In the genomic region with DNA sequence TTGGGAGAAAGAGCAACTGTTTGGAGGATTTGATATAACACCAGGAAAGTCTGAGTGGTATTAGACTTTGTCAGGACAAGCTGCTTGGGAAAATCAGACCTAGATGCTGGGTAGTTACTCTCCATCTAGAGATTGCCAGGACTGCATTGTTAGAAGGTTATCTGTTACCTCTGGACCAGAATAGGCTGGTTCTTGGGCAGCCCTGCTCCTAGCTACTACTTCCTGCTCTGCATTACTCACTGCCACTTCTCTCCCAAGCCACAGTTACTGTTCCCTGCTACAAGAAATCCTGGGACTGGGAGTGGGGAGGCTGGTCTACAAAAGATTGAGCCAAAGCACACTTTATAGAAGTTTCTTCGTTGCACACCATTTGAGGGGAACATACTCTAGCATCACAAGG, we compare ENCODE assay signal across 23 cellular contexts.
A peak's percentile ranks its signal among the peaks of the same experiment; 100 is the strongest.
DNase-seq lines count a peak whose midpoint lies in the region; ATAC-seq and TF ChIP-seq lines count a peak whose summit lies in the region.
"Had no signal": no experiment of that assay in that cellular context is flagged by ENCODE, and none has a peak within 500 bp of the region (broad histone marks: within the 10 kb centered on the region; RNA-seq: fewer than 3 reads in every experiment).

No MANE protein-coding gene starts in this region.

- POLR2A ChIA-PET in WTC11 (lab: Charles Lee): no interaction called here

- H3K4me2 ChIP-seq in neural progenitor cell: peak overlapping the region; percentile 54
- H3K4me2 ChIP-seq: A549; BLaER1 treated with 17β-estradiol and CSF1 and Interleukin-3, amounts not matched to agents 10 nM and 100 nM; PC-9 had no signal

- H3K9me3 ChIP-seq in neural progenitor cell (ENCODE audit: low read depth): no peaks in the 10 kb centered on the region
- no peaks in the 10 kb centered on the region for H3K9me3 ChIP-seq in upper lobe of right lung
- H3K9me3 ChIP-seq: A549; BLaER1 treated with 17β-estradiol and CSF1 and Interleukin-3, amounts not matched to agents 10 nM and 100 nM; MG63 had no signal

- H3K79me2 ChIP-seq in neural progenitor cell (ENCODE audit: low read depth): no peaks in the 10 kb centered on the region

- no peak overlapping the region for H3K9ac ChIP-seq in neural progenitor cell
- H3K9ac ChIP-seq: BLaER1 treated with 17β-estradiol and CSF1 and Interleukin-3, amounts not matched to agents 10 nM and 100 nM had no signal

- no peak overlapping the region for H2AFZ ChIP-seq in neural progenitor cell (replicated peaks)
- H2AFZ ChIP-seq: PC-9 had no signal

- ATAC-seq in WTC11 (peak; percentile 43; the same call in 1 of the 2 replicates), upper lobe of right lung (no peak), GM18868 (IDR thresholded peaks at IDR 0.05; ENCODE audit: unreplicated experiment) (no peak), esophagus mucosa (no peak)
- ATAC-seq: A549 had no signal

- H3K27me3 ChIP-seq in neural progenitor cell: no peaks in the 10 kb centered on the region
- H3K27me3 ChIP-seq in upper lobe of right lung: no peaks in the 10 kb centered on the region
- H3K27me3 ChIP-seq: BLaER1 treated with 17β-estradiol and CSF1 and Interleukin-3, amounts not matched to agents 10 nM and 100 nM; MG63 had no signal

- H3K27me3 Mint-ChIP-seq in HFFc6 (ENCODE audit: insufficient read depth) (no peaks in the 10 kb centered on the region; the same call in 1 of the 2 replicates), WTC11 (ENCODE audit: low read depth) (no peaks in the 10 kb centered on the region), neural progenitor cell (ENCODE audit: insufficient read depth, low read depth) (peaks cover 2% of the 10 kb centered on the region)
- H3K27me3 Mint-ChIP-seq: CD4-positive, alpha-beta T cell had no signal

- H3K36me3 Mint-ChIP-seq in HFFc6 (ENCODE audit: low read depth): peaks cover 21% of the 10 kb centered on the region; the same call in 1 of the 2 replicates
- H3K36me3 Mint-ChIP-seq in WTC11: no peaks in the 10 kb centered on the region
- no peaks in the 10 kb centered on the region for H3K36me3 Mint-ChIP-seq in neural progenitor cell

- H4K20me1 ChIP-seq in neural progenitor cell (ENCODE audit: low read depth): no peaks in the 10 kb centered on the region
- H4K20me1 ChIP-seq: BLaER1 treated with 17β-estradiol and CSF1 and Interleukin-3, amounts not matched to agents 10 nM and 100 nM had no signal

- H3K9me3 Mint-ChIP-seq in HFFc6: no peaks in the 10 kb centered on the region
- peaks cover 8% of the 10 kb centered on the region; the same call in 1 of the 2 replicates for H3K9me3 Mint-ChIP-seq in WTC11
- H3K9me3 Mint-ChIP-seq in neural progenitor cell: no peaks in the 10 kb centered on the region
- H3K9me3 Mint-ChIP-seq: CD4-positive, alpha-beta T cell had no signal

- DNase-seq in EL: peak; percentile 23
- DNase-seq in HFFc6: peak; percentile 44
- no peak for DNase-seq in WTC11 (ENCODE audit: low spot score)
- DNase-seq in neural progenitor cell (ENCODE audit: low spot score): no peak
- DNase-seq in upper lobe of right lung: no peak
- DNase-seq: AML-193; CD4-positive, alpha-beta T cell; H7; KBM-7; MG63; NCI-H1417; NCI-H1694; NCI-H2029 treated with DMSO at 0.1 percent for 48 hours; NCI-H2227 treated with DMSO at 0.1 percent for 48 hours; NCI-H526 treated with DMSO at 0.1 percent for 48 hours; PC-9; SHP77 treated with DMSO at 0.1 percent for 48 hours; T-helper 1 cell had no signal

- peaks cover 22% of the 10 kb centered on the region for H3K4me1 ChIP-seq in neural progenitor cell
- H3K4me1 ChIP-seq in upper lobe of right lung: no peaks in the 10 kb centered on the region
- H3K4me1 ChIP-seq: A549; BLaER1 treated with 17β-estradiol and CSF1 and Interleukin-3, amounts not matched to agents 10 nM and 100 nM had no signal

- H3K4me3 Mint-ChIP-seq in HFFc6 (peak overlapping the region; percentile 36; the same call in 1 of the 2 replicates), WTC11 (no peak overlapping the region), neural progenitor cell (no peak overlapping the region)
- H3K4me3 Mint-ChIP-seq: CD4-positive, alpha-beta T cell had no signal

- CTCF ChIA-PET in WTC11 (lab: Charles Lee): no interaction called here

- H3K27ac ChIP-seq in neural progenitor cell: no peak overlapping the region
- H3K27ac ChIP-seq in upper lobe of right lung: no peak overlapping the region
- H3K27ac ChIP-seq: A549; BLaER1 treated with 17β-estradiol and CSF1 and Interleukin-3, amounts not matched to agents 10 nM and 100 nM; PC-9; RWPE1 had no signal

- peaks cover 16% of the 10 kb centered on the region for H3F3A ChIP-seq in neural progenitor cell (ENCODE audit: low read depth)

- no peak overlapping the region for H3K4me3 ChIP-seq in neural progenitor cell
- H3K4me3 ChIP-seq in upper lobe of right lung: no peak overlapping the region
- H3K4me3 ChIP-seq: A549; BLaER1 treated with 17β-estradiol and CSF1 and Interleukin-3, amounts not matched to agents 10 nM and 100 nM; MG63; PC-9 had no signal

- H3K4me1 Mint-ChIP-seq in HFFc6 (ENCODE audit: low read depth) (peaks cover 69% of the 10 kb centered on the region), WTC11 (0 out of 2 replicates have a peak, but pooled peaks cover 6% of the 10 kb centered on the region), neural progenitor cell (peaks cover 11% of the 10 kb centered on the region)

- H3K27ac Mint-ChIP-seq in HFFc6 (peak overlapping the region; percentile 91), WTC11 (no peak overlapping the region), neural progenitor cell (no peak overlapping the region)
- H3K27ac Mint-ChIP-seq: CD4-positive, alpha-beta T cell had no signal

- H3K36me3 ChIP-seq in neural progenitor cell (no peaks in the 10 kb centered on the region), upper lobe of right lung (no peaks in the 10 kb centered on the region)
- H3K36me3 ChIP-seq: BLaER1 treated with 17β-estradiol and CSF1 and Interleukin-3, amounts not matched to agents 10 nM and 100 nM; MG63 had no signal

- intact Hi-C loops in upper lobe of right lung (cut with DNase I): no loop called here

- TF ChIP-seq CTCF in HFFc6 (IDR thresholded peaks at IDR 0.05): no peak
- no peak for TF ChIP-seq CTCF in WTC11 (IDR thresholded peaks at IDR 0.05)
- no peak for TF ChIP-seq CTCF in neural progenitor cell (IDR thresholded peaks at IDR 0.05)
- no peak for TF ChIP-seq CTCF in upper lobe of right lung (IDR thresholded peaks at IDR 0.05)

TF ChIP-seq in WTC11, 78 proteins besides CTCF, POLR2A, EP300 and RAD21:
- TF ChIP-seq TEAD4 (CRISPR knock-in tag; IDR thresholded peaks at IDR 0.05) (no peak), NFE2L1 (CRISPR knock-in tag; IDR thresholded peaks at IDR 0.05) (no peak), ZNF232 (CRISPR knock-in tag; IDR thresholded peaks at IDR 0.05) (no peak)
- TF ChIP-seq, protein P1, sequence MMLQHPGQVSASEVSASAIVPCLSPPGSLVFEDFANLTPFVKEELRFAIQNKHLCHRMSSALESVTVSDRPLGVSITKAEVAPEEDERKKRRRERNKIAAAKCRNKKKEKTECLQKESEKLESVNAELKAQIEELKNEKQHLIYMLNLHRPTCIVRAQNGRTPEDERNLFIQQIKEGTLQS (CRISPR knock-in tag; conservative IDR thresholded peaks at IDR 0.05): no peak
- TF ChIP-seq, protein P2, sequence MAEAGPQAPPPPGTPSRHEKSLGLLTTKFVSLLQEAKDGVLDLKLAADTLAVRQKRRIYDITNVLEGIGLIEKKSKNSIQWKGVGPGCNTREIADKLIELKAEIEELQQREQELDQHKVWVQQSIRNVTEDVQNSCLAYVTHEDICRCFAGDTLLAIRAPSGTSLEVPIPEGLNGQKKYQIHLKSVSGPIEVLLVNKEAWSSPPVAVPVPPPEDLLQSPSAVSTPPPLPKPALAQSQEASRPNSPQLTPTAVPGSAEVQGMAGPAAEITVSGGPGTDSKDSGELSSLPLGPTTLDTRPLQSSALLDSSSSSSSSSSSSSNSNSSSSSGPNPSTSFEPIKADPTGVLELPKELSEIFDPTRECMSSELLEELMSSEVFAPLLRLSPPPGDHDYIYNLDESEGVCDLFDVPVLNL (CRISPR knock-in tag; IDR thresholded peaks at IDR 0.05; ENCODE audit: borderline replicate concordance, low read depth): no peak
- TF ChIP-seq, protein P3, sequence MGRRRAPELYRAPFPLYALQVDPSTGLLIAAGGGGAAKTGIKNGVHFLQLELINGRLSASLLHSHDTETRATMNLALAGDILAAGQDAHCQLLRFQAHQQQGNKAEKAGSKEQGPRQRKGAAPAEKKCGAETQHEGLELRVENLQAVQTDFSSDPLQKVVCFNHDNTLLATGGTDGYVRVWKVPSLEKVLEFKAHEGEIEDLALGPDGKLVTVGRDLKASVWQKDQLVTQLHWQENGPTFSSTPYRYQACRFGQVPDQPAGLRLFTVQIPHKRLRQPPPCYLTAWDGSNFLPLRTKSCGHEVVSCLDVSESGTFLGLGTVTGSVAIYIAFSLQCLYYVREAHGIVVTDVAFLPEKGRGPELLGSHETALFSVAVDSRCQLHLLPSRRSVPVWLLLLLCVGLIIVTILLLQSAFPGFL (CRISPR knock-in tag; IDR thresholded peaks at IDR 0.05; ENCODE audit: borderline replicate concordance): no peak

Comparison
In these comparisons a context has a peak if more than half of its experiments do, and no peak if none do; other contexts are left out.
1. DNase-seq: peak in EL (single experiment) and HFFc6 (single experiment); none in WTC11 (single experiment), neural progenitor cell (single experiment) and upper lobe of right lung (single experiment).